Comparison of ENCODE assay signal across 8 cellular contexts in the genomic region with DNA sequence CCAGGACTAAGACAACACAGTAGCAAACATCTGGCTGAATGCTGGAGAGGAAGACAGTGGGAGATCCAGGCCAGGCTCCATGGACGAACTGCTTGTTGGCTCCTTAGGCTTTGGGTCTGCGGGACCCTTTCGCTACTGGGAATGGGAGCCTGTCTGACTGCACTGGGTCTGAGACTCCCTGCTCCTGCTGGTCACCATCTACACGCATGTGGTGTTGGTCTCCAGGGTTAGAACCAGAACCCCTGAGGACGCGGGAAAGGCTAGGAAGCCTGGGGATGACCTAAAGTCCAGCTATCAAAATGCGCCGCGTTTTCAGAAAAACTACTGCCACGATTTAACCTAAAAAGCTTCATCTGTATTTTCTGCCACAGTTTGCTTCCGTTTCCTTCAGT. TPM values are rescaled to one million over a fixed set of nuclear protein-coding genes. Genes with fewer than 3 reads are reported as not detected.
A peak's percentile ranks its signal among the peaks of the same experiment; 100 is the strongest.
DNase-seq lines count a peak whose midpoint lies in the region; ATAC-seq and TF ChIP-seq lines count a peak whose summit lies in the region.

No MANE protein-coding gene starts in this region.

- peaks cover 31% of the 10 kb centered on the region for H3K4me1 Mint-ChIP-seq in CD4-positive, alpha-beta T cell (ENCODE audit: low read depth)

- in situ Hi-C loops in Panc1 (cut with HindIII; ENCODE audit: low pct_unique_long_range_greater_than_20kb, low sequenced_read_pairs): loop anchor here (5.0 kb wide), 1 partner anchor 46 kb away; no protein-coding TSS in a partner anchor

- no peak for TF ChIP-seq POLR2A in ovary (IDR thresholded peaks at IDR 0.05)

- H3K36me3 Mint-ChIP-seq in CD4-positive, alpha-beta T cell (ENCODE audit: low read depth): peaks cover 27% of the 10 kb centered on the region

- CTCF ChIA-PET in CD4-positive, alpha-beta T cell (lab: Charles Lee): interaction anchor here (1.3 kb wide), 1 partner anchor 51 kb away, joined by 3 read pairs; no protein-coding TSS in a partner anchor
- CTCF ChIA-PET in Panc1 (lab: Charles Lee): no interaction called here

- H3K36me3 ChIP-seq in Panc1 (ENCODE audit: control insufficient read depth, insufficient read depth, low read length): no peaks in the 10 kb centered on the region; the same call in 1 of the 2 replicates
- no peaks in the 10 kb centered on the region for H3K36me3 ChIP-seq in esophagus (ENCODE audit: control insufficient read depth in 2 of 2, insufficient read depth in 2 of 2, low read length in 1 of 2)
- H3K36me3 ChIP-seq in ovary: no peaks in the 10 kb centered on the region

- H3K4me3 ChIP-seq in Panc1 (ENCODE audit: low read depth in 2 of 2, low read length in 2 of 2) (peak overlapping the region; percentile 69 to 78), esophagus (ENCODE audit: low read depth in 1 of 2, low read length in 2 of 2) (peak overlapping the region; percentile 73 to 77), ovary (peak overlapping the region; percentile 75)

- POLR2A ChIA-PET in CD4-positive, alpha-beta T cell (lab: Charles Lee): interaction anchor here (0.5 to 4.4 kb wide), 3 partner anchors 10 to 34 kb away, joined by 3 to 38 read pairs (median 3); no protein-coding TSS in a partner anchor
- POLR2A ChIA-PET in Panc1 (lab: Charles Lee): interaction anchor here (0.5 to 0.7 kb wide), 3 partner anchors 20 to 51 kb away, joined by 5 to 6 read pairs (median 5); no protein-coding TSS in a partner anchor

- ATAC-seq in CD4-positive, alpha-beta T cell (ENCODE audit: poor library complexity): no peak
- ATAC-seq in Panc1: no peak
- ATAC-seq in GM21515 (IDR thresholded peaks at IDR 0.05; ENCODE audit: unreplicated experiment): no peak

- no peak for TF ChIP-seq CTCF in CD4-positive, alpha-beta T cell (IDR thresholded peaks at IDR 0.05)
- TF ChIP-seq CTCF in Panc1 (IDR thresholded peaks at IDR 0.05): no peak
- no peak for TF ChIP-seq CTCF in ovary (IDR thresholded peaks at IDR 0.05)

- H3K27ac ChIP-seq in CD4-positive, alpha-beta T cell (ENCODE audit: low read depth, low read length): peak overlapping the region; percentile 85
- H3K27ac ChIP-seq in Panc1 (ENCODE audit: low read length): peak overlapping the region; percentile 93
- peak overlapping the region; percentile 97 to 99 for H3K27ac ChIP-seq in esophagus (ENCODE audit: low read depth in 2 of 2, low read length in 1 of 2)
- peak overlapping the region; percentile 87 to 98 for H3K27ac ChIP-seq in ovary

- no peaks in the 10 kb centered on the region for H3K9me3 Mint-ChIP-seq in CD4-positive, alpha-beta T cell

- H3K27me3 Mint-ChIP-seq in CD4-positive, alpha-beta T cell: peaks cover 4% of the 10 kb centered on the region

- peaks cover 30% of the 10 kb centered on the region for H3K4me1 ChIP-seq in Panc1 (ENCODE audit: control insufficient read depth, insufficient read depth, low read length)
- peaks cover 0 to 2% of the 10 kb centered on the region in 2 donors for H3K4me1 ChIP-seq in esophagus (ENCODE audit: control insufficient read depth in 2 of 2, insufficient read depth in 2 of 2, low read length in 1 of 2)
- H3K4me1 ChIP-seq in ovary (ENCODE audit: insufficient read depth): peaks cover 15% of the 10 kb centered on the region

- H3K27ac Mint-ChIP-seq in CD4-positive, alpha-beta T cell: peak overlapping the region; percentile 99

- DNase-seq in CD4-positive, alpha-beta T cell: no peak
- DNase-seq in Panc1 (ENCODE audit: low read depth, low spot score) (no peak), ovary (peak in 3 of 5 donors; percentile 26 to 40 (median 33)), DMS114 treated with DMSO at 0.1 percent for 48 hours (lab: John Stamatoyannopoulos, UW; ENCODE audit: unreplicated experiment) (no peak)
- no peak for DNase-seq in stimulated activated CD4-positive, alpha-beta T cell treated with anti-CD3 and anti-CD28 coated beads, Interleukin-4, amount 100 ng/mL, for 24 hours
- no peak for DNase-seq in activated effector memory CD4-positive, alpha-beta T cell treated with Interleukin-2 at 50 U/mL for 16 hours

- 51 to 62% methylated on average over 11 of the region's 11 CpGs for WGBS in esophagus, 2 donors
- 45 to 57% (median 48%) methylated on average over 11 of the region's 11 CpGs for WGBS in ovary, 3 donors

- BruUV-seq in Panc1 (replicated peaks; lab: Mats Ljungman, UMichigan): TSS peak; percentile 98

- no peaks in the 10 kb centered on the region for H3K9me3 ChIP-seq in CD4-positive, alpha-beta T cell (ENCODE audit: control insufficient read depth, low read length)
- H3K9me3 ChIP-seq in Panc1 (ENCODE audit: control insufficient read depth, insufficient read depth, low read depth, low read length) (no peaks in the 10 kb centered on the region), esophagus (ENCODE audit: control insufficient read depth in 2 of 2, insufficient read depth in 1 of 2, low read depth in 1 of 2, low read length in 1 of 2) (no peaks in the 10 kb centered on the region), ovary (no peaks in the 10 kb centered on the region)

- H3K4me3 Mint-ChIP-seq in CD4-positive, alpha-beta T cell: peak overlapping the region; percentile 98

- H3K27me3 ChIP-seq in CD4-positive, alpha-beta T cell (ENCODE audit: control insufficient read depth, insufficient read depth, low read length): no peaks in the 10 kb centered on the region
- no peaks in the 10 kb centered on the region for H3K27me3 ChIP-seq in Panc1 (ENCODE audit: control insufficient read depth, insufficient read depth, low read length)
- H3K27me3 ChIP-seq in esophagus (ENCODE audit: control insufficient read depth in 1 of 2, insufficient read depth in 2 of 2, low read length in 2 of 2): no peaks in the 10 kb centered on the region
- no peaks in the 10 kb centered on the region for H3K27me3 ChIP-seq in ovary

- intact Hi-C loops in CD4-positive, alpha-beta T cell (cut with DNase I, micrococcal nuclease): loop anchor here in 1 of 2 experiments (2.0 to 5.0 kb wide), 5 partner anchors 31 to 443 kb away; partner anchors contain the start of genes LMBR1 and NOM1
- intact Hi-C loops in Panc1 (cut with micrococcal nuclease; ENCODE audit: unreplicated experiment) (no loop called here), ovary (cut with DNase I) (no loop called here)

- no peak for TF ChIP-seq EP300 in ovary (IDR thresholded peaks at IDR 0.05)

RNA-seq across cellular contexts. Expression of gene DNAJB6, which starts 0.8 kb away (rescaled TPM):
- 100 to 1,000 TPM; 232 to 242 TPM for total RNA-seq in CD4-positive, alpha-beta T cell
- total RNA-seq in Panc1 (2021; ENCODE audit: unreplicated experiment) (201 TPM), ovary (100 to 1,000 TPM in 2 of 7 donors, 10 to 100 TPM in 5; 79.0 to 106 (median 86.7) TPM)
- 278 TPM for polyA plus RNA-seq in Panc1 (2012; ENCODE audit: insufficient read length)
- polyA plus RNA-seq in esophagus (100 to 1,000 TPM in 1 of 2 donors, 10 to 100 TPM in 1; 96.0 to 118 TPM), ovary (100 to 1,000 TPM; 106 to 154 TPM)

Comparison
In these comparisons a context has a peak if more than half of its experiments do, and no peak if none do; other contexts are left out.
1. DNase-seq: peak in ovary (3 of 5); none in CD4-positive, alpha-beta T cell (0 of 10), Panc1 (single experiment), stimulated activated CD4-positive, alpha-beta T cell treated with anti-CD3 and anti-CD28 coated beads, Interleukin-4, amount 100 ng/mL, for 24 hours (single experiment), DMS114 treated with DMSO at 0.1 percent for 48 hours (single experiment) and activated effector memory CD4-positive, alpha-beta T cell treated with Interleukin-2 at 50 U/mL for 16 hours (single experiment).
2. Peak in every context shown above with its lines, with median percentiles within 50 percentile points of each other: H3K27ac ChIP-seq and H3K4me3 ChIP-seq.